In the genomic region with DNA sequence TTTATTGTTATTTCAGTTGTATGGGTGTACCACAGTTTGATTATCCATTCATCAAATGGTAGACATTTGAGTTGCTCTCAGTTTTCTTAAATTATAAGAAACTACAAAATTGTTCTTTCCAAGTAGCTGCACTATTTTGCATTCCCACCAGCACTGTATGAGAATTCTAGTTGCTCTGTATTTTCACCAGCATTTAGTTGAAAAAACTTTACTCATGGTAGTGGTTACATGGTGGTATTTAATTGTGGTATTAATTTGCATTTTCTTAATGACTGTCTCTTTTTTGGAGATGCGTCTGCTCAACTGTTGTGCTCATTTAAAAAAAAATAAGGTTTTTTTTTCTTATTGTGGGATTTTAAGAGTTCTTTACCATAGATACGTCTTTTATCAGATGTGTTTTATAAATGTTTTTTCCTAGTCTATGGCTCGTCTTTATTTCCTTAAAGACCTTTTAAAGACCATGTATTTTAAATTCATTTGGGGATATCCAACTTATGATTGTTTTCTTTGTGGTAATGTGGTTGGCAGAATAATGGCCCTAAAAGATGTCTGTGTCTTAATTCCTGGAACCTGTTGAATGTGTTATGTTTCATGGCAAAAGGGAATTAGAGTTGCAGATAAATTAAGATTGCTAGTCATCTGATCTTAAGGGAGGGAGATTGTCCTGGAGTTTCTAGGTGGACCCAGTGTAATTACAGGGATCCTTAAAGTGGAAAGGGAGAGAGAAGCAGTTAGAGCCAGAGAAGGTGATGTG, we compare ENCODE assay signal across 1 cellular context.
TF ChIP-seq lines count a peak whose summit lies in the region.

No MANE protein-coding gene starts in this region.

TF ChIP-seq in IMR-90, 13 proteins besides CTCF, POLR2A, EP300 and RAD21:
- TF ChIP-seq MAZ (IDR thresholded peaks at IDR 0.05; ENCODE audit: borderline replicate concordance, low read depth, low read length) (no peak), RCOR1 (IDR thresholded peaks at IDR 0.05; ENCODE audit: insufficient replicate concordance, low read length) (no peak), FOS (IDR thresholded peaks at IDR 0.05; ENCODE audit: low read depth, low read length) (no peak), NFE2L2 (IDR thresholded peaks at IDR 0.05; ENCODE audit: low read depth, low read length) (no peak), MXI1 (IDR thresholded peaks at IDR 0.05; ENCODE audit: borderline replicate concordance, low read depth, low read length) (no peak), MAFK (IDR thresholded peaks at IDR 0.05; ENCODE audit: low read depth, low read length) (no peak), BHLHE40 (IDR thresholded peaks at IDR 0.05; ENCODE audit: low read depth, low read length) (no peak), CHD1 (IDR thresholded peaks at IDR 0.05; ENCODE audit: low read depth, low read length) (no peak), RFX5 (IDR thresholded peaks at IDR 0.05; ENCODE audit: low read depth, low read length) (no peak), SMC3 (IDR thresholded peaks at IDR 0.05; ENCODE audit: low read depth, low read length) (no peak), CEBPB (IDR thresholded peaks at IDR 0.05; ENCODE audit: low read depth, low read length) (no peak)
- TF ChIP-seq, protein P1, sequence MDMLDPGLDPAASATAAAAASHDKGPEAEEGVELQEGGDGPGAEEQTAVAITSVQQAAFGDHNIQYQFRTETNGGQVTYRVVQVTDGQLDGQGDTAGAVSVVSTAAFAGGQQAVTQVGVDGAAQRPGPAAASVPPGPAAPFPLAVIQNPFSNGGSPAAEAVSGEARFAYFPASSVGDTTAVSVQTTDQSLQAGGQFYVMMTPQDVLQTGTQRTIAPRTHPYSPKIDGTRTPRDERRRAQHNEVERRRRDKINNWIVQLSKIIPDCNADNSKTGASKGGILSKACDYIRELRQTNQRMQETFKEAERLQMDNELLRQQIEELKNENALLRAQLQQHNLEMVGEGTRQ (IDR thresholded peaks at IDR 0.05; ENCODE audit: low read depth, low read length), result no peak
- TF ChIP-seq, protein P2, sequence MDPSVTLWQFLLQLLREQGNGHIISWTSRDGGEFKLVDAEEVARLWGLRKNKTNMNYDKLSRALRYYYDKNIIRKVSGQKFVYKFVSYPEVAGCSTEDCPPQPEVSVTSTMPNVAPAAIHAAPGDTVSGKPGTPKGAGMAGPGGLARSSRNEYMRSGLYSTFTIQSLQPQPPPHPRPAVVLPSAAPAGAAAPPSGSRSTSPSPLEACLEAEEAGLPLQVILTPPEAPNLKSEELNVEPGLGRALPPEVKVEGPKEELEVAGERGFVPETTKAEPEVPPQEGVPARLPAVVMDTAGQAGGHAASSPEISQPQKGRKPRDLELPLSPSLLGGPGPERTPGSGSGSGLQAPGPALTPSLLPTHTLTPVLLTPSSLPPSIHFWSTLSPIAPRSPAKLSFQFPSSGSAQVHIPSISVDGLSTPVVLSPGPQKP (IDR thresholded peaks at IDR 0.05; ENCODE audit: borderline replicate concordance, low read depth, low read length), result no peak
TF ChIP-seq in IMR-90: peak in this region for 0.
